23 cellular contexts compared by ENCODE assay signal in genomic region chr9:38650564-38650963, GRCh38. TPM values are rescaled to one million over a fixed set of nuclear protein-coding genes. Genes with fewer than 3 reads are reported as not detected.
"Had no signal": no experiment of that assay in that cellular context is flagged by ENCODE, and none has a peak within 500 bp of the region (broad histone marks: within the 10 kb centered on the region; RNA-seq: fewer than 3 reads in every experiment).

No MANE protein-coding gene starts in this region.

- H3K4me3 Mint-ChIP-seq: IgD-negative memory B cell had no signal

- H3K9me3 Mint-ChIP-seq: IgD-negative memory B cell had no signal

- H3K4me1 ChIP-seq: SJCRH30 had no signal

- ATAC-seq: K562, SK-N-SH treated with all-trans-retinoic acid at 6 μM for 48 hours had no signal

- DNase-seq: Kasumi-1, MM.1S, NCI-H1092 treated with DMSO at 0.1 percent for 48 hours, NCI-H1436, NCI-H187, NCI-H2029, NCI-H2081 treated with DMSO at 0.1 percent for 48 hours, NCI-H2171, NCI-H226, NCI-H446, NCI-H510A, NCI-H524 treated with DMSO at 0.1 percent for 48 hours, NCI-H69, NCI-H774, RPMI8226, SHP77 treated with DMSO at 0.1 percent for 48 hours, SJCRH30 had no signal

- H3K36me3 ChIP-seq: SJCRH30 had no signal

- H3K27ac ChIP-seq: HL-60, KMS-11, SJCRH30 had no signal

- H3K27me3 ChIP-seq: SJCRH30 had no signal

- H3K9me3 ChIP-seq: SJCRH30 had no signal

- H3K4me3 ChIP-seq: K562, SJCRH30 had no signal

- H3K36me3 Mint-ChIP-seq: IgD-negative memory B cell had no signal

- H3K4me1 Mint-ChIP-seq: IgD-negative memory B cell had no signal

RNA-seq across cellular contexts. Expression of gene ANKRD18A, which starts 30.2 kb away (rescaled TPM):
- total RNA-seq: M059J had no signal
- polyA plus RNA-seq: IgD-negative memory B cell, K562 had no signal
